12 cellular contexts compared by ENCODE assay signal in the genomic region with DNA sequence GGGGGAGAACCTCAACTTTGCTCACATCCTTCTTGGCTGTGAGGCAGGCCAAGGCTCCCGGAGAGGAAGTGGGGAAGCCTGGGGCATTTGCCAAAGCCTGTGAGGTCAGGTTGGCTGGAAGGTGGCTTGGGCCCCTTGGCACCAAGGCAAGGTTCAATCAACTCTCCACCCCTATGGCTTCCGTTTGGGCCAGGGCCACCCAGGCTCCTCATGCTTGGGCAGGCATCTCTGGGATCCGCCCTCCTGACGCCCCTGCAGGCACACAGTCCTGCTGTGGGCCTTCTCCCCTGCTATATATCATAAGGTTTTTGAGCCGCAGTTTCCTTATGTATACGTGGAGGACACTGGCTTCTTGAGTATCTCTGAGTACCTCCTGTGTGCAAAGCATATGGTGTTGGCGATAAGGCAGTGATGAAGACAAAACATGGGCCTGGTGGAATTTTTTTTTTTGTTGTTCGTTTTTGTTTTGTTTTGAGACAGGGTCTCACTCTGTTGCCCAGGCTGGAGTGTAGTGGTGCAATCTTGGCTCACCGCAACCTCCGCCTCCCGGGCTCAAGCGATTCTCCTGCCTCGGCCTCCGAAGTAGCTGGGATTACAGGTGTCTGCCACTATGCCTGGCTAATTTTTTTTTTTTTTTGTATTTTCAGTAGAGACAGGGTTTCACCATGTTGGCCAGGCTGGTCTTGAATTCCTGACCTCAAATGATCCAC. TPM values are rescaled to one million over a fixed set of nuclear protein-coding genes. Genes with fewer than 3 reads are reported as not detected.
"Had no signal": no experiment of that assay in that cellular context is flagged by ENCODE, and none has a peak within 500 bp of the region (broad histone marks: within the 10 kb centered on the region; RNA-seq: fewer than 3 reads in every experiment).

No MANE protein-coding gene starts in this region.

RNA-seq across cellular contexts. Expression of gene GMCL2, which starts 59.7 kb away (rescaled TPM):
- total RNA-seq: activated CD4-positive, alpha-beta T cell treated with anti-CD3 and anti-CD28 coated beads, Interleukin-2, amount 10 ng/mL, durations not matched to agents 24 days and 14 days; activated naive CD4-positive, alpha-beta T cell treated with anti-CD3 and anti-CD28 coated beads, Interleukin-2, amount 50 U/mL, for 72 hours; activated T-cell treated with anti-CD3 and anti-CD28 coated beads, Interleukin-2, amount 50 U/mL, for 72 hours; esophagus squamous epithelium; left colon; mammary epithelial cell; mononuclear cell; occipital lobe; progenitor cell of endocrine pancreas; right atrium auricular region; skeletal muscle tissue; T-cell had no signal
- polyA plus RNA-seq: mammary epithelial cell had no signal
